In genomic region chr15:66677336-66677735, GRCh38 we compare ENCODE assay signal across 36 cellular contexts.
"Had no signal": no experiment of that assay in that cellular context is flagged by ENCODE, and none has a peak within 500 bp of the region (broad histone marks: within the 10 kb centered on the region; RNA-seq: fewer than 3 reads in every experiment).

No MANE protein-coding gene starts in this region.

- H3K4me1 ChIP-seq: Peyer's patch had no signal

- H3K36me3 ChIP-seq: Peyer's patch had no signal

- DNase-seq: activated CD4-positive, alpha-beta memory T cell treated with anti-CD3 and anti-CD28 coated beads, Interleukin-2, amount 10 ng/mL, durations not matched to agents 7 days and 5 days; activated CD4-positive, alpha-beta T cell treated with anti-CD3 and anti-CD28 coated beads for 1 hour; activated CD4-positive, alpha-beta T cell treated with anti-CD3 and anti-CD28 coated beads for 48 hours; activated CD4-positive, CD25-positive, alpha-beta regulatory T cell; activated CD8-positive, alpha-beta memory T cell treated with anti-CD3 and anti-CD28 coated beads for 24 hours; activated CD8-positive, alpha-beta memory T cell treated with anti-CD3 and anti-CD28 coated beads, Interleukin-2, amount 10 ng/mL, durations not matched to agents 7 days and 5 days; activated CD8-positive, alpha-beta memory T cell treated with anti-CD3 and anti-CD28 coated beads, Interleukin-2, amount 50 U/mL, for 48 hours; activated effector memory CD4-positive, alpha-beta T cell treated with Interleukin-2 at 50 U/mL for 16 hours; activated naive CD4-positive, alpha-beta T cell treated with anti-CD3 and anti-CD28 coated beads, Interleukin-2, amount 50 U/mL, for 16 hours; activated T-cell treated with anti-CD3 and anti-CD28 coated beads, Interleukin-2, amount 50 U/mL, for 48 hours; anterior cingulate cortex; central memory CD4-positive, alpha-beta T cell; MM.1S; NCI-H1092 treated with DMSO at 0.1 percent for 48 hours; NCI-H1417; NCI-H146; NCI-H187; NCI-H2029 treated with DMSO at 0.1 percent for 48 hours; NCI-H2107; NCI-H2171; NCI-H510A; NCI-H526; NCI-H748 treated with DMSO at 0.1 percent for 48 hours; NK-92 treated with Interleukin-12 subunit alpha and Interleukin-12 subunit beta, amount 100 ng/mL, for 24 hours; PC-3; Peyer's patch; RPMI8226; SIG-M5; T-cell; T-helper 17 cell; T-helper 9 cell had no signal

- H3K36me3 Mint-ChIP-seq: activated CD8-positive, alpha-beta memory T cell treated with anti-CD3 and anti-CD28 coated beads, Interleukin-2, amount 10 ng/mL, durations not matched to agents 7 days and 5 days; T-cell had no signal

- H3K27me3 ChIP-seq: Peyer's patch had no signal

- H3K9ac ChIP-seq: KMS-11 had no signal

- FAIRE-seq: bronchial epithelial cell had no signal

- H3K27ac ChIP-seq: KMS-11, Peyer's patch, VCaP had no signal

- H3K27ac Mint-ChIP-seq: activated CD4-positive, alpha-beta memory T cell treated with anti-CD3 and anti-CD28 coated beads, Interleukin-2, amount 10 ng/mL, durations not matched to agents 7 days and 5 days; activated CD8-positive, alpha-beta memory T cell treated with anti-CD3 and anti-CD28 coated beads, Interleukin-2, amount 10 ng/mL, durations not matched to agents 7 days and 5 days; T-cell; T-helper 17 cell had no signal

- ATAC-seq: activated CD8-positive, alpha-beta memory T cell treated with anti-CD3 and anti-CD28 coated beads, Interleukin-2, amount 10 ng/mL, durations not matched to agents 7 days and 5 days; PC-3; SK-N-SH treated with all-trans-retinoic acid at 6 μM for 48 hours; T-cell; T-helper 17 cell had no signal

- H3K4me3 Mint-ChIP-seq: activated CD4-positive, alpha-beta memory T cell treated with anti-CD3 and anti-CD28 coated beads, Interleukin-2, amount 10 ng/mL, durations not matched to agents 7 days and 5 days; activated CD8-positive, alpha-beta memory T cell treated with anti-CD3 and anti-CD28 coated beads, Interleukin-2, amount 10 ng/mL, durations not matched to agents 7 days and 5 days; brain; T-cell; T-helper 17 cell had no signal

- H3K27me3 Mint-ChIP-seq: activated CD4-positive, alpha-beta memory T cell treated with anti-CD3 and anti-CD28 coated beads, Interleukin-2, amount 10 ng/mL, durations not matched to agents 7 days and 5 days; activated CD8-positive, alpha-beta memory T cell treated with anti-CD3 and anti-CD28 coated beads, Interleukin-2, amount 10 ng/mL, durations not matched to agents 7 days and 5 days; T-cell; T-helper 17 cell had no signal

- H3K9me3 ChIP-seq: Peyer's patch had no signal

- H3K4me2 ChIP-seq: KMS-11 had no signal

- H3K4me3 ChIP-seq: Peyer's patch had no signal
